Comparison of ENCODE assay signal across 8 cellular contexts in the genomic region with DNA sequence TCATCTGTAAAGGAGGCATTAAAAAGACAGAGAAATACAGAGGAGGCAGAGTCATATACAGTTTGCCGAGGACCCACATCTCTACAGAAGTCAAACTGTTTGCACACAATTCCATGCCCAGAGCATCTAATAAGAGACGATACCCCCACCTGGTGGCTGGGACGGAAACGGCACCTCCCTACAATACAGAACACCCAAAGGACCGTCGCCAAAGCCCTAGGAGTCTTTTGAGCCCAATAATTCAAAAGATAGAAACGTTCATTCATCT. TPM values are rescaled to one million over a fixed set of nuclear protein-coding genes. Genes with fewer than 3 reads are reported as not detected.
DNase-seq lines count a peak whose midpoint lies in the region; ATAC-seq and TF ChIP-seq lines count a peak whose summit lies in the region.

No MANE protein-coding gene starts in this region.

- peaks cover 0 to 12% of the 10 kb centered on the region in 2 donors for H3K27me3 ChIP-seq in left lung

- peak; percentile 88 to 94 for TF ChIP-seq CTCF in left lung (IDR thresholded peaks at IDR 0.05)

- intact Hi-C loops in left lung (cut with DNase I): no loop called here

- DNase-seq in AG20443 (ENCODE audit: low spot score): peak; percentile 64
- peak; percentile 93 for DNase-seq in NCI-H510A treated with DMSO at 0.1 percent for 48 hours (lab: John Stamatoyannopoulos, UW)
- DNase-seq in activated CD4-positive, alpha-beta T cell treated with anti-CD3 and anti-CD28 coated beads for 4 hours: peak; percentile 90 to 96
- peak; percentile 90 to 92 for DNase-seq in left lung
- DNase-seq in stimulated activated CD4-positive, alpha-beta T cell treated with anti-CD3 and anti-CD28 coated beads, Interleukin-2, amount 100 ng/mL, for 4 hours (ENCODE audit: low read depth): peak; percentile 87

- H3K4me1 ChIP-seq in left lung: peaks cover 11 to 62% of the 10 kb centered on the region in 2 donors

- H3K4me3 ChIP-seq in left lung: peak overlapping the region in 1 of 2 donors; percentile 100

- ATAC-seq in GM19324 (IDR thresholded peaks at IDR 0.05; ENCODE audit: low FRiP score, unreplicated experiment) (peak; percentile 14), HG03442 (IDR thresholded peaks at IDR 0.05; ENCODE audit: unreplicated experiment) (peak; percentile 16), left lung (peak; percentile 46)

- H3K27ac ChIP-seq in cingulate gyrus (ENCODE audit: low read depth, low read length) (peak overlapping the region; percentile 95), left lung (peak overlapping the region; percentile 98 to 100)

- H3K36me3 ChIP-seq in left lung: peaks cover 9 to 22% of the 10 kb centered on the region in 2 donors

- H3K9me3 ChIP-seq in left lung: no peaks in the 10 kb centered on the region

RNA-seq across cellular contexts. Expression of a gene that starts 0.7 kb away (rescaled TPM):
- total RNA-seq in left lung: 10 to 100 TPM; 39.5 to 50.8 TPM

RNA-seq across cellular contexts. Expression of a gene that starts 5.1 kb away (rescaled TPM):
- total RNA-seq in left lung: 100 to 1,000 TPM; 165 to 172 TPM

RNA-seq across cellular contexts. Expression of a gene that starts 20.6 kb away (rescaled TPM):
- 10 to 100 TPM; 29.7 to 32.7 TPM for total RNA-seq in left lung

RNA-seq across cellular contexts. Expression of a gene that starts 20.9 kb away (rescaled TPM):
- total RNA-seq in left lung: 10 to 100 TPM; 31.0 to 36.1 TPM

RNA-seq across cellular contexts. Expression of a gene that starts 24.0 kb away (rescaled TPM):
- total RNA-seq in left lung: 1,000 to 10,000 TPM; 1,507 to 1,549 TPM
